26 cellular contexts compared by ENCODE assay signal in the genomic region with DNA sequence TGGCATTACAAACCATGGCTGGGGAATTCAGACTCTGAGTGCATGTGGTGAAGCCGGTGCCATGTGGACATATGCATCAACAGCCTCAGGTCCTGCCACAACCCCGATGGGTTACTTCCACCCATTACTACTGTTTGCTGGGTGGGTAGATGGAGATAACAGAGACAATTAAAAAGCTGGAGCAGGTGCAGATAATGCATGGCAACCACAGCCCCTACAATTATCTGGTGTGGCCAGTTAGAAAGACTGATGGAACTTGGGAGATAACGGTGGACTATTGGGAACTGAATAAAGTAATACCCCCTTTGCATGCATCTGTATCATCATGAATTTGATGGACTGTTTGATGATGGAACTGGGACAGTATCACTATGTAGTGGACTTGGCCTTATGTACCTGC. TPM values are rescaled to one million over a fixed set of nuclear protein-coding genes. Genes with fewer than 3 reads are reported as not detected.
"Had no signal": no experiment of that assay in that cellular context is flagged by ENCODE, and none has a peak within 500 bp of the region (broad histone marks: within the 10 kb centered on the region; RNA-seq: fewer than 3 reads in every experiment).

No MANE protein-coding gene starts in this region.

- H3K9ac ChIP-seq: SK-N-SH had no signal

- FAIRE-seq: HTR-8/SVneo had no signal

- DNase-seq: KBM-7, MV-4-11, NCI-H1048, NCI-H1105, NCI-H1436 treated with DMSO at 0.1 percent for 48 hours, NCI-H187, NCI-H2029, NCI-H2081 treated with DMSO at 0.1 percent for 48 hours, NCI-H2171, NCI-H226, NCI-H446, NCI-H510A, NCI-H524 treated with DMSO at 0.1 percent for 48 hours, NCI-H69, NCI-H774, SHP77, SK-N-SH, SW 1271, T-cell had no signal

- H3K9me2 ChIP-seq: SK-N-SH had no signal

- ATAC-seq: Panc1, T-cell had no signal

- H3K27ac ChIP-seq: HL-60, RWPE1 had no signal

- H3K9me3 ChIP-seq: SK-N-SH had no signal

- H3K4me2 ChIP-seq: SK-N-SH had no signal

RNA-seq across cellular contexts. Expression of a gene that starts 21.6 kb away (rescaled TPM):
- polyA plus RNA-seq: IgD-negative memory B cell had no signal

RNA-seq across cellular contexts. Expression of a gene that starts 48.2 kb away (rescaled TPM):
- total RNA-seq: M059J, SK-MEL-5 had no signal
- polyA plus RNA-seq: SK-N-SH had no signal
